Comparison of ENCODE assay signal across 24 cellular contexts in genomic region chr15:99547474-99547873, GRCh38.
"Had no signal": no experiment of that assay in that cellular context is flagged by ENCODE, and none has a peak within 500 bp of the region (broad histone marks: within the 10 kb centered on the region; RNA-seq: fewer than 3 reads in every experiment).

No MANE protein-coding gene starts in this region.

- H3K4me1 ChIP-seq: esophagus squamous epithelium, gastrocnemius medialis, heart right ventricle, left lung, lower lobe of right lung had no signal

- H3K9me3 ChIP-seq: colonic mucosa, esophagus squamous epithelium, gastrocnemius medialis, heart right ventricle, left lung, lower lobe of right lung, mucosa of descending colon had no signal

- H3K27ac ChIP-seq: colonic mucosa, epithelial cell of prostate, esophagus squamous epithelium, gastrocnemius medialis, heart right ventricle, left lung, lower lobe of right lung had no signal

- ATAC-seq: effector memory CD8-positive, alpha-beta T cell; esophagus mucosa; gastrocnemius medialis; heart right ventricle; left lung; left ventricle myocardium superior; lower lobe of right lung; mucosa of descending colon had no signal

- H3K36me3 ChIP-seq: colonic mucosa, esophagus squamous epithelium, gastrocnemius medialis, heart right ventricle, left lung, lower lobe of right lung had no signal

- H3K4me3 ChIP-seq: colonic mucosa, esophagus squamous epithelium, gastrocnemius medialis, heart right ventricle, left lung, lower lobe of right lung, mucosa of descending colon had no signal

- H3K27me3 ChIP-seq: colonic mucosa, esophagus squamous epithelium, gastrocnemius medialis, heart right ventricle, left lung had no signal

- DNase-seq: colonic mucosa; cortex of kidney; effector CD8-positive, alpha-beta T cell; effector memory CD8-positive, alpha-beta T cell; endodermal cell; erythroblast; esophagus squamous epithelium; foreskin fibroblast; foreskin melanocyte; gastrocnemius medialis; glutamatergic neuron; head of caudate nucleus; heart right ventricle; hippocampal formation; islet precursor cell; kidney; kidney glomerular epithelial cell; left lung; left ventricle myocardium superior; lower lobe of right lung; mesenchymal stem cell; mucosa of descending colon had no signal
